Comparison of ENCODE assay signal across 1 cellular context in the genomic region with DNA sequence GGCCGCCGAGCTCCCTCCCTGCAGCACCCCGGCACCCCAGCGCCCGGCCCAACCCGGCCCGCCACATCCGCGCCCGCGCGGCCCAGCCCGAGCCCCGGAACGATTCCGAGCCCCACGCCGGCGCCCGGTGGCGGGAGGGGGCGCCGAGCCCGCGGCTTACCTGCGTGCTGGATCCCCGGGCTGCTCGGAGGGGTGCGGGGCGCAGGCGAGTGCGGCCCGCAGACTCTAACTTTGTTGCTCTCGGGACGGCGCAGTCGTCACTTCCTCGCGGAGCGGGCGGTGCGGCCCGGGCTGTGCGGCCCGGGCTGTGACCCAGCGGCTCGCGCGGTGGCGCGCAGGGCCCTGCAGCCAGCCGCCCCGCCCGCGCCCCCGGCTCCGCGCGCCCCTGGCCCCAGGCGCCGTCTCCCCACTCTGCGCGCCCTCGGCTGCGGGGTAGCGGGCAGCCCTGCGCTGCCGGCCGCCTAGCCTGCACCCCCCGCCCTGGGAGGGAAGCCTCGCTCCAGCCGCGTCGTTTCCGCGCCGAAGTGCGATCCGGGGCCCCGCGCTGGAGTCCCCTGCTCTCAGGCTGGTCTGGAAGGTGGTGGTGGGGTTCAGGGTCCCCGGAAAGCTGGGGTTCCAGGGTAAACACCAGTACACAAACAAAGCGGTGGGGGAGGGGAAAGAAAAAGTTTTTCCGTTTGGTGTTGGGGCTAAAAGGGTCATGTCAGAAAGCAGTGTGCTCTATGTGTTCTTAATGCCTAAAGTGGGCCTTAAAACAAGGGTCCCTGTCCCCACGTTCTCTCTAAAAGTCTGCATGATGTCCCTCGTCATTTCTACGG.
A peak's percentile ranks its signal among the peaks of the same experiment; 100 is the strongest.
TF ChIP-seq lines count a peak whose summit lies in the region.

No MANE protein-coding gene starts in this region.

TF ChIP-seq in HCT116, 20 proteins besides CTCF, POLR2A, EP300 and RAD21 (continued from another document):
- TF ChIP-seq, protein P1, sequence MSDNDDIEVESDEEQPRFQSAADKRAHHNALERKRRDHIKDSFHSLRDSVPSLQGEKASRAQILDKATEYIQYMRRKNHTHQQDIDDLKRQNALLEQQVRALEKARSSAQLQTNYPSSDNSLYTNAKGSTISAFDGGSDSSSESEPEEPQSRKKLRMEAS (IDR thresholded peaks at IDR 0.05): no peak
- TF ChIP-seq ELF1 (IDR thresholded peaks at IDR 0.05; ENCODE audit: borderline replicate concordance, low read depth) (no peak), SRF (IDR thresholded peaks at IDR 0.05; ENCODE audit: low read depth) (no peak), EZH2 (IDR thresholded peaks at IDR 0.05) (no peak), YY1 (IDR thresholded peaks at IDR 0.05; ENCODE audit: extremely low read depth, insufficient replicate concordance, low read depth, low read length) (peak; percentile 8), EZH2phosphoT487 (IDR thresholded peaks at IDR 0.05; ENCODE audit: borderline replicate concordance) (no peak)
- TF ChIP-seq, protein P2, sequence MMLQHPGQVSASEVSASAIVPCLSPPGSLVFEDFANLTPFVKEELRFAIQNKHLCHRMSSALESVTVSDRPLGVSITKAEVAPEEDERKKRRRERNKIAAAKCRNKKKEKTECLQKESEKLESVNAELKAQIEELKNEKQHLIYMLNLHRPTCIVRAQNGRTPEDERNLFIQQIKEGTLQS (IDR thresholded peaks at IDR 0.05): no peak
